Comparison of ENCODE assay signal across 2 cellular contexts in the genomic region with DNA sequence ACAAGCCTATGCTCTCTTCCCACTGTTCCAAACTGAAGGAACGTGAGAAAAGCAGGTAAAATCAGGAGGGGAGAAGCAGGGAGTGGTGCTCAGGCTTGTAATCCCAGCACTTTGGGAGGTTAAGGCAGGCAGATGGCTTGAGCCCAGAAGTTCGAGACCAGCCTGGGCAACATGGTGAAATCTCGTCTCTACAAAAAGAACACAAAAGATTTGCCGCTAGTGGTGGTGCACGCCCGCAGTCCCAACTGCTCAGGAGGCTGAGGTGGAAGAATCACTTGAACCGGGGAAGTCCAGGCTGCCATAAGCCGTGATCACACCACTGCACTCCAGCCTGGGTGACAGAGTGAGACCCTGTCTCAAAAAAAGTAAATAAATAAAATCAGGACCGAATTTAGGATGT.
TF ChIP-seq lines count a peak whose summit lies in the region.

No MANE protein-coding gene starts in this region.

TF ChIP-seq in IMR-90, 13 proteins besides CTCF, POLR2A, EP300 and RAD21:
- TF ChIP-seq FOS (IDR thresholded peaks at IDR 0.05; ENCODE audit: low read depth, low read length) (no peak), RCOR1 (IDR thresholded peaks at IDR 0.05; ENCODE audit: insufficient replicate concordance, low read length) (no peak), RFX5 (IDR thresholded peaks at IDR 0.05; ENCODE audit: low read depth, low read length) (no peak), CEBPB (IDR thresholded peaks at IDR 0.05; ENCODE audit: low read depth, low read length) (no peak)

TF ChIP-seq in K562, 482 proteins besides CTCF, POLR2A, EP300 and RAD21:
- TF ChIP-seq ZNF444 (CRISPR knock-in tag; IDR thresholded peaks at IDR 0.05) (no peak), NR3C1 (CRISPR knock-in tag; IDR thresholded peaks at IDR 0.05) (no peak), CBFA2T2 (conservative IDR thresholded peaks at IDR 0.05) (no peak), ZNF143 (CRISPR knock-in tag; IDR thresholded peaks at IDR 0.05) (no peak), FOXA1 (IDR thresholded peaks at IDR 0.05; ENCODE audit: borderline replicate concordance) (no peak), RHOXF2B (CRISPR knock-in tag; conservative IDR thresholded peaks at IDR 0.05) (no peak)
- TF ChIP-seq, protein P1, sequence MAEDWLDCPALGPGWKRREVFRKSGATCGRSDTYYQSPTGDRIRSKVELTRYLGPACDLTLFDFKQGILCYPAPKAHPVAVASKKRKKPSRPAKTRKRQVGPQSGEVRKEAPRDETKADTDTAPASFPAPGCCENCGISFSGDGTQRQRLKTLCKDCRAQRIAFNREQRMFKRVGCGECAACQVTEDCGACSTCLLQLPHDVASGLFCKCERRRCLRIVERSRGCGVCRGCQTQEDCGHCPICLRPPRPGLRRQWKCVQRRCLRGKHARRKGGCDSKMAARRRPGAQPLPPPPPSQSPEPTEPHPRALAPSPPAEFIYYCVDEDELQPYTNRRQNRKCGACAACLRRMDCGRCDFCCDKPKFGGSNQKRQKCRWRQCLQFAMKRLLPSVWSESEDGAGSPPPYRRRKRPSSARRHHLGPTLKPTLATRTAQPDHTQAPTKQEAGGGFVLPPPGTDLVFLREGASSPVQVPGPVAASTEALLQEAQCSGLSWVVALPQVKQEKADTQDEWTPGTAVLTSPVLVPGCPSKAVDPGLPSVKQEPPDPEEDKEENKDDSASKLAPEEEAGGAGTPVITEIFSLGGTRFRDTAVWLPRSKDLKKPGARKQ (CRISPR knock-in tag; IDR thresholded peaks at IDR 0.05): no peak
